In genomic region chr20:20369353-20370086, GRCh38 we compare ENCODE assay signal across 8 cellular contexts. TPM values are rescaled to one million over a fixed set of nuclear protein-coding genes. Genes with fewer than 3 reads are reported as not detected.
A peak's percentile ranks its signal among the peaks of the same experiment; 100 is the strongest.
DNase-seq lines count a peak whose midpoint lies in the region; ATAC-seq, FAIRE-seq and TF ChIP-seq lines count a peak whose summit lies in the region.

No MANE protein-coding gene starts in this region.

- H3K36me3 Mint-ChIP-seq in IgD-negative memory B cell (peaks cover 2% of the 10 kb centered on the region), memory B cell (no peaks in the 10 kb centered on the region)
- peaks cover 4% of the 10 kb centered on the region for H3K36me3 Mint-ChIP-seq in activated naive CD8-positive, alpha-beta T cell

- H3K4me3 ChIP-seq in ovary: no peak overlapping the region

- TF ChIP-seq CTCF in D721Med (IDR thresholded peaks at IDR 0.05; ENCODE audit: insufficient read depth, missing control alignments) (peak; percentile 19), ovary (IDR thresholded peaks at IDR 0.05) (no peak)

- no peaks in the 10 kb centered on the region for H3K9me3 ChIP-seq in ovary

- intact Hi-C loops in ovary (cut with DNase I): loop anchor here in 1 of 4 donors (10.0 kb wide), 1 partner anchor 205 kb away; no protein-coding TSS in a partner anchor

- peaks cover 6 to 13% (median 6%) of the 10 kb centered on the region in 3 donors for H3K4me1 Mint-ChIP-seq in IgD-negative memory B cell
- H3K4me1 Mint-ChIP-seq in activated naive CD8-positive, alpha-beta T cell (ENCODE audit: low read depth): peaks cover 12% of the 10 kb centered on the region
- H3K4me1 Mint-ChIP-seq in memory B cell: peaks cover 10% of the 10 kb centered on the region

- no peak for TF ChIP-seq POLR2A in ovary (IDR thresholded peaks at IDR 0.05)

- no peak for FAIRE-seq in D721Med (lab: Jason Lieb, UNC)

- 1 to 3% (median 2%) methylated on average over 52 to 69 of the region's 69 CpGs for WGBS in ovary, 3 donors

- DNase-seq in D721Med (ENCODE audit: insufficient read length, low spot score) (no peak), memory B cell (ENCODE audit: low spot score in 2 of 2) (no peak), AG08395 (ENCODE audit: low spot score) (no peak), ovary (no peak), putamen (ENCODE audit: low spot score) (no peak)

- H3K27me3 Mint-ChIP-seq in IgD-negative memory B cell: peaks cover 67% of the 10 kb centered on the region
- peaks cover 44% of the 10 kb centered on the region for H3K27me3 Mint-ChIP-seq in activated naive CD8-positive, alpha-beta T cell
- H3K27me3 Mint-ChIP-seq in memory B cell: peaks cover 24% of the 10 kb centered on the region

- peak overlapping the region; percentile 58 to 83 (median 74) for H3K4me3 Mint-ChIP-seq in IgD-negative memory B cell
- H3K4me3 Mint-ChIP-seq in activated naive CD8-positive, alpha-beta T cell: peak overlapping the region; percentile 80
- H3K4me3 Mint-ChIP-seq in memory B cell: peak overlapping the region; percentile 69

- peaks cover 5% of the 10 kb centered on the region for H3K27me3 ChIP-seq in ovary

- ATAC-seq in memory B cell (ENCODE audit: low read depth) (peak; percentile 50), GM18907 (IDR thresholded peaks at IDR 0.05; ENCODE audit: unreplicated experiment) (no peak)

- H3K36me3 ChIP-seq in ovary: no peaks in the 10 kb centered on the region

- peaks cover 14% of the 10 kb centered on the region for H3K4me1 ChIP-seq in ovary (ENCODE audit: insufficient read depth)

- no peak for TF ChIP-seq EP300 in ovary (IDR thresholded peaks at IDR 0.05)

- H3K27ac Mint-ChIP-seq in IgD-negative memory B cell (peak overlapping the region in 2 of 3 donors; percentile 47 to 68), memory B cell (no peak overlapping the region)
- H3K27ac Mint-ChIP-seq in activated naive CD8-positive, alpha-beta T cell: peak overlapping the region; percentile 2

- H3K27ac ChIP-seq in ovary: no peak overlapping the region

- H3K9me3 Mint-ChIP-seq in IgD-negative memory B cell (peaks cover 0 to 2% (median 0%) of the 10 kb centered on the region in 3 donors), memory B cell (no peaks in the 10 kb centered on the region)
- H3K9me3 Mint-ChIP-seq in activated naive CD8-positive, alpha-beta T cell (ENCODE audit: low read depth): no peaks in the 10 kb centered on the region

RNA-seq across cellular contexts. Expression of gene INSM1, which starts 1.6 kb away (rescaled TPM):
- polyA plus RNA-seq in IgD-negative memory B cell (not detected), ovary (under 1 TPM in 1 of 2 donors, not detected in 1; 0.02 TPM)
- not detected for total RNA-seq in ovary
